18 cellular contexts compared by ENCODE assay signal in the genomic region with DNA sequence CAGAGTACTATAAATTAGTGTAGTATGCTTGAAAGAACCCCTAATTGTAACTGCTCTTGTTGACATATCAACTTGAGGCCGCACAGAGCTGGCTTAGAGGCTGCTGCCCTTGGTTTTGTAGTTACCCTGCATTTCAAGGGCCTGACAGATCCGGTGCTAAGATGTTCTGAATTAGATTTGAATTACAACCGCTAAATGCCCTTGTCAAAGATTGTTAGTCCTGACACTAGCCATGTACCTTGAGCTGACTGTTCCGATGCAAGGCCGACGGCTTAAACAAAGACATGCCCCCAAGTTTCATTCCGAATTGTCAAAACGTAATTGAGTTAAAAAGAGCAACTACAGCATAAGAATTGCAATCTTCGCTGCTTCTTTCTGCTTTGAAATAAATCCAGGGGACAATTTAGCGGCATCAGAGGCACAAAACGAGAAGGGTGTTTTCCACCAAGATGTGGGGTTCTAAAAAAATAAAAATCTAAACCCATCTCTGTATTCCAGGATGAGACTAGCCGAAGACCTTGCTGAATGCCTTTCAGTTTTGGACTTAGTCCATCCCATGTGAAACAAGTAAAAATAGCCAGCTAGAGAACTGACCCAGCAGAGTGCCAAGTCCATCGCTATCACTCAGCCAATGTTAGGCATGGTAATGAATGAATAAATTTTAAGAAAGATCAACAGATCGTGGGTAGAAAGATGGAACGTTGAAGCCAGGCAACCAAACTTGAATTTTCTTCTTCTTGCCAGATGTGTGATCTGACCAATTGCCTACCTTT.
"Had no signal": no experiment of that assay in that cellular context is flagged by ENCODE, and none has a peak within 500 bp of the region (broad histone marks: within the 10 kb centered on the region; RNA-seq: fewer than 3 reads in every experiment).

No MANE protein-coding gene starts in this region.

- H3K27me3 ChIP-seq: breast epithelium, esophagus muscularis mucosa had no signal

- DNase-seq: activated CD4-positive, alpha-beta T cell treated with anti-CD3 and anti-CD28 coated beads, Interleukin-2, amount 50 U/mL, for 4 hours; activated effector memory CD4-positive, alpha-beta T cell treated with anti-CD3 and anti-CD28 coated beads, Interleukin-2, amount 50 U/mL, for 16 hours; activated T-cell treated with anti-CD3 and anti-CD28 coated beads, Interleukin-2, amount 50 U/mL, for 72 hours; dermis blood vessel endothelial cell; effector memory CD4-positive, alpha-beta T cell; small intestine; stimulated activated CD4-positive, alpha-beta T cell treated with anti-CD3 and anti-CD28 coated beads, Interleukin-15, amount 100 ng/mL, for 24 hours; stimulated activated CD4-positive, alpha-beta T cell treated with anti-CD3 and anti-CD28 coated beads, Interleukin-2, amount 100 ng/mL, for 48 hours; stomach; T-helper 2 cell; upper lobe of right lung had no signal

- H3K27ac ChIP-seq: adrenal gland, breast epithelium, stomach, upper lobe of right lung, VCaP had no signal

- H3K4me1 ChIP-seq: adrenal gland, breast epithelium, upper lobe of right lung had no signal

- H3K36me3 ChIP-seq: adrenal gland, breast epithelium, esophagus muscularis mucosa, stomach, upper lobe of right lung had no signal

- H3K9me3 Mint-ChIP-seq: activated naive CD4-positive, alpha-beta T cell treated with anti-CD3 and anti-CD28 coated beads, Interleukin-2, amount 50 U/mL, for 24 hours; activated T-cell treated with anti-CD3 and anti-CD28 coated beads, Interleukin-2, amount 50 U/mL, for 72 hours; neural crest cell had no signal

- H3K4me3 ChIP-seq: adrenal gland, breast epithelium, esophagus muscularis mucosa, lung, stomach, upper lobe of right lung had no signal

- H3K27ac Mint-ChIP-seq: activated naive CD4-positive, alpha-beta T cell treated with anti-CD3 and anti-CD28 coated beads, Interleukin-2, amount 50 U/mL, for 24 hours; activated T-cell treated with anti-CD3 and anti-CD28 coated beads, Interleukin-2, amount 50 U/mL, for 72 hours had no signal

- H3K4me3 Mint-ChIP-seq: activated naive CD4-positive, alpha-beta T cell treated with anti-CD3 and anti-CD28 coated beads, Interleukin-2, amount 50 U/mL, for 24 hours; activated T-cell treated with anti-CD3 and anti-CD28 coated beads, Interleukin-2, amount 50 U/mL, for 72 hours; neural crest cell had no signal

- ATAC-seq: activated T-cell treated with anti-CD3 and anti-CD28 coated beads, Interleukin-2, amount 50 U/mL, for 72 hours; upper lobe of right lung had no signal

- H3K9me3 ChIP-seq: adrenal gland, breast epithelium, esophagus muscularis mucosa, stomach, upper lobe of right lung had no signal

- H3K4me1 Mint-ChIP-seq: activated naive CD4-positive, alpha-beta T cell treated with anti-CD3 and anti-CD28 coated beads, Interleukin-2, amount 50 U/mL, for 24 hours had no signal
